Comparison of ENCODE assay signal across 27 cellular contexts in genomic region chr6:80009531-80009930, GRCh38.
"Had no signal": no experiment of that assay in that cellular context is flagged by ENCODE, and none has a peak within 500 bp of the region (broad histone marks: within the 10 kb centered on the region; RNA-seq: fewer than 3 reads in every experiment).

No MANE protein-coding gene starts in this region.

- H3K27ac Mint-ChIP-seq: nephron; stimulated activated memory B cell treated with anti-CD40 and anti-IgM and Interleukin-4, amounts not matched to agents 10 μg/mL and 1 μg/mL and 100 μg/mL, for 72 hours; stimulated activated naive CD8-positive, alpha-beta T cell treated with anti-CD3 and anti-CD28 coated beads, Interleukin-15, Interleukin-2, amounts not matched to agents 100 ng/mL and 50 ng/mL, for 24 hours had no signal

- H3K4me3 Mint-ChIP-seq: naive thymus-derived CD4-positive, alpha-beta T cell; nephron; stimulated activated memory B cell treated with anti-CD40 and anti-IgM and Interleukin-4, amounts not matched to agents 10 μg/mL and 1 μg/mL and 100 μg/mL, for 72 hours; stimulated activated naive CD8-positive, alpha-beta T cell treated with anti-CD3 and anti-CD28 coated beads, Interleukin-15, Interleukin-2, amounts not matched to agents 100 ng/mL and 50 ng/mL, for 24 hours had no signal

- H3K36me3 Mint-ChIP-seq: stimulated activated memory B cell treated with anti-CD40 and anti-IgM and Interleukin-4, amounts not matched to agents 10 μg/mL and 1 μg/mL and 100 μg/mL, for 72 hours had no signal

- DNase-seq: dermis blood vessel endothelial cell; effector memory CD4-positive, alpha-beta T cell; foreskin keratinocyte; heart left ventricle; kidney; mesenchymal stem cell; midbrain; naive thymus-derived CD4-positive, alpha-beta T cell; nucleus accumbens; ovary; posterior cingulate gyrus; psoas muscle; right cardiac atrium; sigmoid colon; stimulated activated CD4-positive, alpha-beta T cell treated with anti-CD3 and anti-CD28 coated beads, Interleukin-2, amount 100 ng/mL, for 24 hours; stimulated activated CD4-positive, alpha-beta T cell treated with anti-CD3 and anti-CD28 coated beads, Interleukin-4, amount 100 ng/mL, for 24 hours; upper lobe of left lung had no signal

- H3K4me3 ChIP-seq: coronary artery, esophagus muscularis mucosa, gastroesophageal sphincter, heart left ventricle, hepatocyte, lung, ovary, psoas muscle, sigmoid colon, thoracic aorta, tibial nerve, upper lobe of left lung had no signal

- H3K27me3 ChIP-seq: esophagus muscularis mucosa, foreskin keratinocyte, gastroesophageal sphincter, heart left ventricle, hepatocyte, ovary, sigmoid colon, tibial nerve, upper lobe of left lung had no signal

- H3K27me3 Mint-ChIP-seq: naive thymus-derived CD4-positive, alpha-beta T cell; stimulated activated memory B cell treated with anti-CD40 and anti-IgM and Interleukin-4, amounts not matched to agents 10 μg/mL and 1 μg/mL and 100 μg/mL, for 72 hours; stimulated activated naive CD8-positive, alpha-beta T cell treated with anti-CD3 and anti-CD28 coated beads, Interleukin-15, Interleukin-2, amounts not matched to agents 100 ng/mL and 50 ng/mL, for 24 hours had no signal

- H3K9me3 ChIP-seq: esophagus muscularis mucosa, gastroesophageal sphincter, heart left ventricle, ovary, psoas muscle, sigmoid colon, thoracic aorta, tibial nerve, upper lobe of left lung had no signal

- H2AFZ ChIP-seq: hepatocyte had no signal

- H3K27ac ChIP-seq: coronary artery, esophagus muscularis mucosa, foreskin keratinocyte, gastroesophageal sphincter, heart left ventricle, hepatocyte, ovary, psoas muscle, sigmoid colon, thoracic aorta, tibial nerve, upper lobe of left lung had no signal

- H3K36me3 ChIP-seq: esophagus muscularis mucosa, gastroesophageal sphincter, ovary, sigmoid colon, thoracic aorta, tibial nerve, upper lobe of left lung had no signal

- H3K4me2 ChIP-seq: hepatocyte had no signal

- H3K4me1 ChIP-seq: foreskin keratinocyte, psoas muscle had no signal

- H3K9me3 Mint-ChIP-seq: naive thymus-derived CD4-positive, alpha-beta T cell; nephron; stimulated activated memory B cell treated with anti-CD40 and anti-IgM and Interleukin-4, amounts not matched to agents 10 μg/mL and 1 μg/mL and 100 μg/mL, for 72 hours; stimulated activated naive CD8-positive, alpha-beta T cell treated with anti-CD3 and anti-CD28 coated beads, Interleukin-15, Interleukin-2, amounts not matched to agents 100 ng/mL and 50 ng/mL, for 24 hours had no signal
